In the genomic region with DNA sequence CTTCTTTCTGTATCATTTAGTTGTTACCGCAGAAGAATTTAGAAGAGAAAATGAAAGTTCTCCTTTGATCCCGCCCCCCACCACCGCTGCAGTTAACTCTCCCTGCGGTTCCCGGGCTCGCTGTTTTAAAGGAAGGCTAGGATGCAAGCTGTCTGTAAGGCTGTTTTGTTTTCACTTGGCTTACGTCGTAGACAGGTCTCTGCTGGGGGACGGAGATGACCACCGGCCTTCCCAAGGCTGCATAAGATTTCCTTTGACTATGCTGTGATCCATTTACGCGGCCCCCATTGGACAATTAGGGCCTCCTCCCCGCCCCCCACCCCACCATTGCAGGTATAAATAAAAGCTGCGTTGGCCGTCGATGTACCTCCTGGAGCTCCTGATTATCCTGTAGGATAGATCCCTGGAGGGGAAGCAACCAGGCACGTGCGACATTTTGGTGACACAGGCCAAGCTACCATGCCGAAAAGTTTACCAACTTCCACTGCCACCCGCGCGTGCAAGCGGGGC, we compare ENCODE assay signal across 7 cellular contexts. TPM values are rescaled to one million over a fixed set of nuclear protein-coding genes. Genes with fewer than 3 reads are reported as not detected.
DNase-seq lines count a peak whose midpoint lies in the region; ATAC-seq, FAIRE-seq and TF ChIP-seq lines count a peak whose summit lies in the region.

No MANE protein-coding gene starts in this region.

- H3K27ac ChIP-seq in neural cell (ENCODE audit: low read length): no peak overlapping the region

- DNase-seq in H54 (ENCODE audit: insufficient read length, low spot score) (peak; percentile 48), T-helper 9 cell (peak; percentile 44), choroid plexus epithelial cell (ENCODE audit: low read depth) (peak; percentile 62), GM19240 (ENCODE audit: insufficient read length, low spot score) (no peak), SHP77 treated with DMSO at 0.1 percent for 48 hours (lab: John Stamatoyannopoulos, UW) (no peak)

- peak overlapping the region; percentile 56 for H3K4me3 ChIP-seq in choroid plexus epithelial cell (ENCODE audit: low read depth, low read length)
- no peak overlapping the region for H3K4me3 ChIP-seq in neural cell (ENCODE audit: low read length)

- no peak for TF ChIP-seq EP300 in neural cell (conservative IDR thresholded peaks at IDR 0.05; ENCODE audit: poor library complexity, severe bottlenecking)

- H3K9me2 ChIP-seq in neural cell (ENCODE audit: insufficient read depth, low read length): no peaks in the 10 kb centered on the region

- H3K9ac ChIP-seq in neural cell (ENCODE audit: low read length): no peak overlapping the region

- ATAC-seq in HG03139 (IDR thresholded peaks at IDR 0.05; ENCODE audit: unreplicated experiment): no peak

- TF ChIP-seq CTCF in choroid plexus epithelial cell (conservative IDR thresholded peaks at IDR 0.05; ENCODE audit: low read depth, low read length) (no peak), neural cell (IDR thresholded peaks at IDR 0.05; ENCODE audit: poor library complexity, severe bottlenecking) (no peak)

- no peak overlapping the region for H3K4me2 ChIP-seq in neural cell (ENCODE audit: low read length)

- H3K79me2 ChIP-seq in neural cell (replicated peaks; ENCODE audit: insufficient read depth, low read length): no peaks in the 10 kb centered on the region

- TF ChIP-seq POLR2A in H54 (IDR thresholded peaks at IDR 0.05; ENCODE audit: low read depth, low read length): no peak

- no peaks in the 10 kb centered on the region for H4K20me1 ChIP-seq in neural cell (ENCODE audit: insufficient read depth)

- no peak overlapping the region for H2AFZ ChIP-seq in neural cell (ENCODE audit: low read depth, low read length)

- H3K36me3 ChIP-seq in neural cell (ENCODE audit: insufficient read depth, low read length): no peaks in the 10 kb centered on the region

- H3K9me3 ChIP-seq in neural cell (ENCODE audit: low read length): no peaks in the 10 kb centered on the region

- TF ChIP-seq RAD21 in neural cell (conservative IDR thresholded peaks at IDR 0.05): no peak

- H3K27me3 ChIP-seq in neural cell (ENCODE audit: insufficient read depth, low read depth, low read length): peaks cover 72% of the 10 kb centered on the region

- no peak for FAIRE-seq in H54 (lab: Jason Lieb, UNC)

- no peaks in the 10 kb centered on the region for H3F3A ChIP-seq in neural cell (ENCODE audit: insufficient read depth, low read length, poor library complexity, severe bottlenecking)

TF ChIP-seq in neural cell, 6 proteins besides CTCF, POLR2A, EP300 and RAD21:
- TF ChIP-seq EZH2 (IDR thresholded peaks at IDR 0.05; ENCODE audit: borderline replicate concordance, insufficient read depth, low read length, poor library complexity, severe bottlenecking) (peak; percentile 20), POLR2AphosphoS5 (IDR thresholded peaks at IDR 0.05) (no peak)

RNA-seq across cellular contexts. Expression of gene CPT1A, which starts 1.4 kb away (rescaled TPM):
- polyA plus RNA-seq in neural cell: 0.12 and 0.35 TPM in 2 replicates
- polyA minus RNA-seq in neural cell: 0.24 and 0.35 TPM in 2 replicates

Comparison
In these comparisons a context has a peak if more than half of its experiments do, and no peak if none do; other contexts are left out.
1. DNase-seq: peak in H54 (single experiment), T-helper 9 cell (single experiment) and choroid plexus epithelial cell (single experiment); none in GM19240 (single experiment) and SHP77 treated with DMSO at 0.1 percent for 48 hours (single experiment).